18 cellular contexts compared by ENCODE assay signal in genomic region chr3:140441006-140441405, GRCh38.
DNase-seq lines count a peak whose midpoint lies in the region; ATAC-seq, FAIRE-seq and TF ChIP-seq lines count a peak whose summit lies in the region.
"Had no signal": no experiment of that assay in that cellular context is flagged by ENCODE, and none has a peak within 500 bp of the region (broad histone marks: within the 10 kb centered on the region; RNA-seq: fewer than 3 reads in every experiment).

No MANE protein-coding gene starts in this region.

- no peaks in the 10 kb centered on the region for H3K9me3 ChIP-seq in PC-9 (ENCODE audit: insufficient read depth, low read depth)
- H3K9me3 ChIP-seq in endothelial cell of umbilical vein (replicated peaks; ENCODE audit: control insufficient read depth, insufficient read depth, low read length) = no peaks in the 10 kb centered on the region
- no peaks in the 10 kb centered on the region for H3K9me3 ChIP-seq in Karpas-422 (ENCODE audit: low read length)

- H3K4me1 Mint-ChIP-seq in osteocyte (ENCODE audit: unreplicated experiment) = peaks cover 54% of the 10 kb centered on the region
- H3K4me1 Mint-ChIP-seq in activated naive CD4-positive, alpha-beta T cell treated with anti-CD3 and anti-CD28 coated beads for 36 hours (ENCODE audit: low read depth) = no peaks in the 10 kb centered on the region
- H3K4me1 Mint-ChIP-seq: activated naive CD8-positive, alpha-beta T cell treated with anti-CD3 and anti-CD28 coated beads, Interleukin-2, amount 10 ng/mL, durations not matched to agents 7 days and 5 days; B cell; stimulated activated memory B cell treated with anti-CD40 and anti-IgM and Interleukin-4, amounts not matched to agents 10 μg/mL and 1 μg/mL and 100 μg/mL, for 72 hours had no signal

- intact Hi-C loops in PC-9 (cut with micrococcal nuclease; ENCODE audit: unreplicated experiment) = loop anchor here (1.0 to 2.0 kb wide), 3 partner anchors 26 to 188 kb away; no protein-coding TSS in a partner anchor
- intact Hi-C loops in endothelial cell of umbilical vein (cut with micrococcal nuclease) = loop anchor here (1.0 kb wide), 1 partner anchor 21 kb away; no protein-coding TSS in a partner anchor
- intact Hi-C loops in activated naive CD4-positive, alpha-beta T cell treated with anti-CD3 and anti-CD28 coated beads for 36 hours (cut with micrococcal nuclease) = no loop called here

- BruUV-seq in PC-9 (replicated peaks; lab: Mats Ljungman, UMichigan) (no TSS peak), endothelial cell of umbilical vein (replicated peaks; lab: Mats Ljungman, UMichigan) (no TSS peak)

- H3K27ac Mint-ChIP-seq in osteocyte (ENCODE audit: unreplicated experiment) = peak overlapping the region; percentile 70
- no peak overlapping the region for H3K27ac Mint-ChIP-seq in activated naive CD4-positive, alpha-beta T cell treated with anti-CD3 and anti-CD28 coated beads for 36 hours
- H3K27ac Mint-ChIP-seq: activated naive CD8-positive, alpha-beta T cell treated with anti-CD3 and anti-CD28 coated beads, Interleukin-2, amount 10 ng/mL, durations not matched to agents 7 days and 5 days; B cell; stimulated activated memory B cell treated with anti-CD40 and anti-IgM and Interleukin-4, amounts not matched to agents 10 μg/mL and 1 μg/mL and 100 μg/mL, for 72 hours; WTC11 had no signal

- dilution Hi-C loops in endothelial cell of umbilical vein (cut with MboI; ENCODE audit: extremely low pct_ligation_motif_present, low sequenced_read_pairs) = no loop called here

- CTCF ChIA-PET in PC-9 (lab: Charles Lee) (interaction anchor here (0.6 kb wide), 1 partner anchor 423 kb away, joined by 4 read pairs; no protein-coding TSS in a partner anchor), endothelial cell of umbilical vein (lab: Charles Lee) (no interaction called here)
- CTCF ChIA-PET in activated naive CD4-positive, alpha-beta T cell treated with anti-CD3 and anti-CD28 coated beads for 36 hours (lab: Charles Lee) = no interaction called here

- H3K9ac ChIP-seq in endothelial cell of umbilical vein (replicated peaks; ENCODE audit: extremely low read depth, insufficient read depth, low read length) (no peak overlapping the region), Karpas-422 (ENCODE audit: low read length) (no peak overlapping the region)

- H3K27ac ChIP-seq in PC-9 (peak overlapping the region; percentile 66), endothelial cell of umbilical vein (ENCODE audit: insufficient read depth, low read depth, low read length) (no peak overlapping the region), Karpas-422 (ENCODE audit: low read length) (no peak overlapping the region)

- H3K4me2 ChIP-seq in PC-9 (peak overlapping the region; percentile 39; the same call in 1 of the 2 replicates), endothelial cell of umbilical vein (ENCODE audit: insufficient read depth, low read length) (no peak overlapping the region), Karpas-422 (ENCODE audit: low read depth, low read length, poor library complexity, severe bottlenecking) (no peak overlapping the region)

- no peaks in the 10 kb centered on the region for H3K9me2 ChIP-seq in PC-9 (ENCODE audit: insufficient read depth)
- H3K9me2 ChIP-seq in Karpas-422 (replicated peaks; ENCODE audit: insufficient read depth, low read length) = no peaks in the 10 kb centered on the region

- ATAC-seq in GM18907 (IDR thresholded peaks at IDR 0.05; ENCODE audit: unreplicated experiment) = no peak
- ATAC-seq: stimulated activated memory B cell treated with anti-CD40 and anti-IgM and Interleukin-4, amounts not matched to agents 10 μg/mL and 1 μg/mL and 100 μg/mL, for 72 hours; WTC11 had no signal

- peaks cover 22% of the 10 kb centered on the region for H3K4me1 ChIP-seq in PC-9 (replicated peaks; ENCODE audit: insufficient read depth)
- no peaks in the 10 kb centered on the region for H3K4me1 ChIP-seq in endothelial cell of umbilical vein (ENCODE audit: control insufficient read depth, extremely low read depth, insufficient read depth, low read length)
- no peaks in the 10 kb centered on the region for H3K4me1 ChIP-seq in Karpas-422 (ENCODE audit: low read length)

- H3K79me2 ChIP-seq in PC-9 (ENCODE audit: low read depth) (no peaks in the 10 kb centered on the region), endothelial cell of umbilical vein (ENCODE audit: control insufficient read depth, insufficient read depth, low read length) (no peaks in the 10 kb centered on the region), Karpas-422 (ENCODE audit: low read length) (no peaks in the 10 kb centered on the region)

- no peak overlapping the region for H3K4me3 Mint-ChIP-seq in osteocyte (ENCODE audit: unreplicated experiment)
- H3K4me3 Mint-ChIP-seq in activated naive CD4-positive, alpha-beta T cell treated with anti-CD3 and anti-CD28 coated beads for 36 hours = no peak overlapping the region
- H3K4me3 Mint-ChIP-seq: activated naive CD8-positive, alpha-beta T cell treated with anti-CD3 and anti-CD28 coated beads, Interleukin-2, amount 10 ng/mL, durations not matched to agents 7 days and 5 days; B cell; H9; stimulated activated memory B cell treated with anti-CD40 and anti-IgM and Interleukin-4, amounts not matched to agents 10 μg/mL and 1 μg/mL and 100 μg/mL, for 72 hours; WTC11 had no signal

- TF ChIP-seq CTCF in PC-9 (conservative IDR thresholded peaks at IDR 0.05) = no peak
- no peak for TF ChIP-seq CTCF in endothelial cell of umbilical vein (IDR thresholded peaks at IDR 0.05; ENCODE audit: extremely low read depth in 1 of 2, insufficient read depth in 1 of 2, low read depth in 1 of 2, low read length in 2 of 2)
- no peak for TF ChIP-seq CTCF in osteocyte (IDR thresholded peaks at IDR 0.05)

- POLR2A ChIA-PET in PC-9 (lab: Charles Lee; ENCODE audit: unreplicated experiment) = no interaction called here
- POLR2A ChIA-PET in endothelial cell of umbilical vein (lab: Charles Lee) = no interaction called here

- H3K9me1 ChIP-seq in endothelial cell of umbilical vein (replicated peaks; ENCODE audit: control insufficient read depth, extremely low read depth, insufficient read depth, low read length) = no peaks in the 10 kb centered on the region

- peaks cover 2% of the 10 kb centered on the region for H3K36me3 Mint-ChIP-seq in osteocyte (ENCODE audit: unreplicated experiment)
- no peaks in the 10 kb centered on the region for H3K36me3 Mint-ChIP-seq in activated naive CD4-positive, alpha-beta T cell treated with anti-CD3 and anti-CD28 coated beads for 36 hours (ENCODE audit: low read depth)
- H3K36me3 Mint-ChIP-seq: activated naive CD8-positive, alpha-beta T cell treated with anti-CD3 and anti-CD28 coated beads, Interleukin-2, amount 10 ng/mL, durations not matched to agents 7 days and 5 days; stimulated activated memory B cell treated with anti-CD40 and anti-IgM and Interleukin-4, amounts not matched to agents 10 μg/mL and 1 μg/mL and 100 μg/mL, for 72 hours; WTC11 had no signal

- H3K36me3 ChIP-seq in PC-9 (ENCODE audit: low read depth) (no peaks in the 10 kb centered on the region), endothelial cell of umbilical vein (ENCODE audit: control insufficient read depth in 2 of 2, extremely low read depth in 1 of 2, insufficient read depth in 2 of 2, low read length in 2 of 2) (no peaks in the 10 kb centered on the region), Karpas-422 (ENCODE audit: insufficient read depth, low read length) (no peaks in the 10 kb centered on the region)

- DNase-seq in EL (peak; percentile 3), PC-9 (peak; percentile 74 to 83), endothelial cell of umbilical vein (ENCODE audit: low read depth, low spot score) (peak; percentile 87), osteocyte (ENCODE audit: extremely low spot score, unreplicated experiment) (no peak), Karpas-422 (no peak), GF-D8 (lab: John Stamatoyannopoulos, UW) (no peak)
- no peak for DNase-seq in activated naive CD4-positive, alpha-beta T cell treated with anti-CD3 and anti-CD28 coated beads for 36 hours
- DNase-seq: activated CD8-positive, alpha-beta memory T cell treated with anti-CD3 and anti-CD28 coated beads, Interleukin-2, amount 50 U/mL, for 4 hours; activated naive CD8-positive, alpha-beta T cell treated with anti-CD3 and anti-CD28 coated beads, Interleukin-2, amount 10 ng/mL, durations not matched to agents 7 days and 5 days; DMS79 treated with DMSO at 0.1 percent for 48 hours; effector CD4-positive, alpha-beta T cell; H9; NCI-H146 had no signal

- no peaks in the 10 kb centered on the region for H3K9me3 Mint-ChIP-seq in osteocyte (ENCODE audit: unreplicated experiment)
- no peaks in the 10 kb centered on the region for H3K9me3 Mint-ChIP-seq in activated naive CD4-positive, alpha-beta T cell treated with anti-CD3 and anti-CD28 coated beads for 36 hours
- H3K9me3 Mint-ChIP-seq: activated naive CD8-positive, alpha-beta T cell treated with anti-CD3 and anti-CD28 coated beads, Interleukin-2, amount 10 ng/mL, durations not matched to agents 7 days and 5 days; H9; stimulated activated memory B cell treated with anti-CD40 and anti-IgM and Interleukin-4, amounts not matched to agents 10 μg/mL and 1 μg/mL and 100 μg/mL, for 72 hours; WTC11 had no signal

- FAIRE-seq in endothelial cell of umbilical vein (lab: Jason Lieb, UNC) = no peak
- FAIRE-seq: GM19239 had no signal

- H2AFZ ChIP-seq in PC-9 (no peak overlapping the region), endothelial cell of umbilical vein (ENCODE audit: low read depth, low read length) (no peak overlapping the region), Karpas-422 (ENCODE audit: low read length) (no peak overlapping the region)

- H4K20me1 ChIP-seq in PC-9 (ENCODE audit: insufficient read depth) (no peaks in the 10 kb centered on the region), endothelial cell of umbilical vein (replicated peaks; ENCODE audit: control insufficient read depth, extremely low read depth, insufficient read depth, low read length) (no peaks in the 10 kb centered on the region), Karpas-422 (ENCODE audit: insufficient read depth, low read depth, low read length) (no peaks in the 10 kb centered on the region)

- H3F3A ChIP-seq in PC-9 (ENCODE audit: insufficient read depth, low read depth) = peaks cover 15% of the 10 kb centered on the region

- H3K27me3 Mint-ChIP-seq in osteocyte (ENCODE audit: unreplicated experiment) = no peaks in the 10 kb centered on the region
- H3K27me3 Mint-ChIP-seq in activated naive CD4-positive, alpha-beta T cell treated with anti-CD3 and anti-CD28 coated beads for 36 hours (ENCODE audit: low read depth) = peaks cover 2% of the 10 kb centered on the region
- H3K27me3 Mint-ChIP-seq: activated naive CD8-positive, alpha-beta T cell treated with anti-CD3 and anti-CD28 coated beads, Interleukin-2, amount 10 ng/mL, durations not matched to agents 7 days and 5 days had no signal

- H3K27me3 ChIP-seq in PC-9 (ENCODE audit: insufficient read depth, low read depth) = no peaks in the 10 kb centered on the region
- no peaks in the 10 kb centered on the region for H3K27me3 ChIP-seq in endothelial cell of umbilical vein (ENCODE audit: control insufficient read depth in 2 of 2, insufficient read depth in 2 of 2, low read length in 2 of 2)
- no peaks in the 10 kb centered on the region for H3K27me3 ChIP-seq in Karpas-422 (ENCODE audit: low read length)

- TF ChIP-seq POLR2A in endothelial cell of umbilical vein (IDR thresholded peaks at IDR 0.05; ENCODE audit: low read depth, low read length) = no peak

- H3K4me3 ChIP-seq in PC-9 = no peak overlapping the region
- no peak overlapping the region for H3K4me3 ChIP-seq in endothelial cell of umbilical vein (replicated peaks in 1 of 3; ENCODE audit: insufficient read depth in 1 of 3, low read depth in 1 of 3, low read length in 3 of 3)
- no peak overlapping the region for H3K4me3 ChIP-seq in Karpas-422 (ENCODE audit: low read length)

Comparison
In these comparisons a context has a peak if more than half of its experiments do, and no peak if none do; other contexts are left out.
1. DNase-seq: peak in EL (single experiment), PC-9 (2 of 2) and endothelial cell of umbilical vein (single experiment); none in osteocyte (single experiment), Karpas-422 (single experiment), activated naive CD4-positive, alpha-beta T cell treated with anti-CD3 and anti-CD28 coated beads for 36 hours (single experiment) and GF-D8 (single experiment).